24 cellular contexts compared by ENCODE assay signal in genomic region chr7:92670204-92670851, GRCh38.
DNase-seq lines count a peak whose midpoint lies in the region; ATAC-seq and TF ChIP-seq lines count a peak whose summit lies in the region.
"Had no signal": no experiment of that assay in that cellular context is flagged by ENCODE, and none has a peak within 500 bp of the region (broad histone marks: within the 10 kb centered on the region; RNA-seq: fewer than 3 reads in every experiment).

No MANE protein-coding gene starts in this region.

- no peaks in the 10 kb centered on the region for H3K27me3 Mint-ChIP-seq in stimulated activated naive CD8-positive, alpha-beta T cell treated with anti-CD3 and anti-CD28 coated beads, Interleukin-15, Interleukin-2, amounts not matched to agents 100 ng/mL and 50 ng/mL, for 24 hours
- no peaks in the 10 kb centered on the region for H3K27me3 Mint-ChIP-seq in activated CD4-positive, alpha-beta memory T cell treated with anti-CD3 and anti-CD28 coated beads, Interleukin-2, amount 10 ng/mL, durations not matched to agents 7 days and 5 days
- H3K27me3 Mint-ChIP-seq: CD4-positive, CD25-positive, alpha-beta regulatory T cell; IgD-negative memory B cell had no signal

- no peak for ATAC-seq in stimulated activated naive CD8-positive, alpha-beta T cell treated with anti-CD3 and anti-CD28 coated beads, Interleukin-15, Interleukin-2, amounts not matched to agents 100 U/mL and 50 U/mL, for 24 hours
- ATAC-seq: activated CD4-positive, CD25-positive, alpha-beta regulatory T cell treated with anti-CD3 and anti-CD28 coated beads, Interleukin-2, amount 50 U/mL, for 24 hours; upper lobe of right lung had no signal

- no peak for TF ChIP-seq CTCF in stomach (IDR thresholded peaks at IDR 0.05)

- no peak for TF ChIP-seq POLR2A in stomach (IDR thresholded peaks at IDR 0.05)

- 33 to 71% (median 55%) methylated on average over 2 of the region's 2 CpGs for WGBS in stomach, 5 donors

- H3K4me3 ChIP-seq in stomach, result no peak overlapping the region
- no peak overlapping the region for H3K4me3 ChIP-seq in SJCRH30
- H3K4me3 ChIP-seq in effector memory CD4-positive, alpha-beta T cell (ENCODE audit: insufficient read depth, low read depth, low read length, poor library complexity, severe bottlenecking), result no peak overlapping the region
- H3K4me3 ChIP-seq: upper lobe of right lung had no signal

- no peak for TF ChIP-seq EP300 in stomach (IDR thresholded peaks at IDR 0.05)

- peaks cover 66% of the 10 kb centered on the region for H3K4me1 Mint-ChIP-seq in stimulated activated naive CD8-positive, alpha-beta T cell treated with anti-CD3 and anti-CD28 coated beads, Interleukin-15, Interleukin-2, amounts not matched to agents 100 ng/mL and 50 ng/mL, for 24 hours (ENCODE audit: low read depth)
- H3K4me1 Mint-ChIP-seq in activated CD4-positive, alpha-beta memory T cell treated with anti-CD3 and anti-CD28 coated beads, Interleukin-2, amount 10 ng/mL, durations not matched to agents 7 days and 5 days, result peaks cover 67% of the 10 kb centered on the region

- DNase-seq in stimulated activated naive CD8-positive, alpha-beta T cell treated with anti-CD3 and anti-CD28 coated beads, Interleukin-15, Interleukin-2, amounts not matched to agents 100 U/mL and 50 U/mL, for 24 hours, result no peak
- no peak for DNase-seq in activated CD4-positive, alpha-beta memory T cell treated with anti-CD3 and anti-CD28 coated beads, Interleukin-2, amount 10 ng/mL, durations not matched to agents 7 days and 5 days
- DNase-seq in epithelial cell of prostate (ENCODE audit: low read depth, low spot score), result no peak
- no peak for DNase-seq in stomach
- no peak for DNase-seq in NCI-H524 (lab: John Stamatoyannopoulos, UW)
- DNase-seq in SJCRH30, result no peak
- DNase-seq in effector memory CD4-positive, alpha-beta T cell, result no peak
- DNase-seq: activated effector memory CD4-positive, alpha-beta T cell treated with anti-CD3 and anti-CD28 coated beads, Interleukin-2, amount 50 U/mL, for 16 hours; anterior cingulate cortex; CD4-positive, CD25-positive, alpha-beta regulatory T cell; central memory CD4-positive, alpha-beta T cell; DMS 273 treated with DMSO at 0.1 percent for 48 hours; GDM1; head of caudate nucleus; mesenchymal stem cell; NCI-H1417; NCI-H2081 treated with DMSO at 0.1 percent for 48 hours; NCI-H345; stimulated activated CD8-positive, alpha-beta memory T cell treated with anti-CD3 and anti-CD28 coated beads, Interleukin-4, amount 100 ng/mL, for 48 hours; substantia nigra; upper lobe of right lung had no signal

- peak overlapping the region; percentile 69 for H3K27ac Mint-ChIP-seq in stimulated activated naive CD8-positive, alpha-beta T cell treated with anti-CD3 and anti-CD28 coated beads, Interleukin-15, Interleukin-2, amounts not matched to agents 100 ng/mL and 50 ng/mL, for 24 hours
- peak overlapping the region; percentile 27 for H3K27ac Mint-ChIP-seq in activated CD4-positive, alpha-beta memory T cell treated with anti-CD3 and anti-CD28 coated beads, Interleukin-2, amount 10 ng/mL, durations not matched to agents 7 days and 5 days
- H3K27ac Mint-ChIP-seq: CD4-positive, CD25-positive, alpha-beta regulatory T cell; IgD-negative memory B cell had no signal

- peaks cover 0 to 7% (median 0%) of the 10 kb centered on the region in 4 donors for H3K36me3 ChIP-seq in stomach
- H3K36me3 ChIP-seq in SJCRH30, result peaks cover 77% of the 10 kb centered on the region
- H3K36me3 ChIP-seq in effector memory CD4-positive, alpha-beta T cell (ENCODE audit: control insufficient read depth, insufficient read depth, low read length), result no peaks in the 10 kb centered on the region

- H3K4me1 ChIP-seq in stomach (peaks cover 0 to 38% (median 9%) of the 10 kb centered on the region in 4 donors), SJCRH30 (no peaks in the 10 kb centered on the region)
- H3K4me1 ChIP-seq in effector memory CD4-positive, alpha-beta T cell (ENCODE audit: control insufficient read depth, insufficient read depth, low read length, poor library complexity, severe bottlenecking), result no peaks in the 10 kb centered on the region
- H3K4me1 ChIP-seq: upper lobe of right lung had no signal

- H3K9me3 ChIP-seq in stomach, result no peaks in the 10 kb centered on the region
- no peaks in the 10 kb centered on the region for H3K9me3 ChIP-seq in SJCRH30 (replicated peaks)
- H3K9me3 ChIP-seq in effector memory CD4-positive, alpha-beta T cell (ENCODE audit: control insufficient read depth, low read length), result no peaks in the 10 kb centered on the region
- H3K9me3 ChIP-seq: upper lobe of right lung had no signal

- POLR2A ChIA-PET in activated CD4-positive, alpha-beta memory T cell treated with anti-CD3 and anti-CD28 coated beads, Interleukin-2, amount 10 ng/mL, durations not matched to agents 7 days and 5 days (lab: Charles Lee), result no interaction called here

- intact Hi-C loops in stomach (cut with DNase I; ENCODE audit: low total_unique reads), result no loop called here

- peak overlapping the region; percentile 49 for H3K4me3 Mint-ChIP-seq in stimulated activated naive CD8-positive, alpha-beta T cell treated with anti-CD3 and anti-CD28 coated beads, Interleukin-15, Interleukin-2, amounts not matched to agents 100 ng/mL and 50 ng/mL, for 24 hours
- peak overlapping the region; percentile 2 for H3K4me3 Mint-ChIP-seq in activated CD4-positive, alpha-beta memory T cell treated with anti-CD3 and anti-CD28 coated beads, Interleukin-2, amount 10 ng/mL, durations not matched to agents 7 days and 5 days
- H3K4me3 Mint-ChIP-seq: CD4-positive, CD25-positive, alpha-beta regulatory T cell; IgD-negative memory B cell had no signal

- H3K27me3 ChIP-seq in stomach (no peaks in the 10 kb centered on the region), SJCRH30 (no peaks in the 10 kb centered on the region)
- H3K27me3 ChIP-seq in effector memory CD4-positive, alpha-beta T cell (replicated peaks; ENCODE audit: control insufficient read depth, insufficient read depth, low read length, poor library complexity, severe bottlenecking), result no peaks in the 10 kb centered on the region
- H3K27me3 ChIP-seq: upper lobe of right lung had no signal

- H3K27ac ChIP-seq in epithelial cell of prostate (peak overlapping the region; percentile 61), stomach (peak overlapping the region in 4 of 5 donors; percentile 4 to 71 (median 46)), SJCRH30 (no peak overlapping the region)
- no peak overlapping the region for H3K27ac ChIP-seq in effector memory CD4-positive, alpha-beta T cell (ENCODE audit: insufficient read depth, low read length, poor library complexity, severe bottlenecking)
- H3K27ac ChIP-seq: upper lobe of right lung had no signal

- H3K36me3 Mint-ChIP-seq in stimulated activated naive CD8-positive, alpha-beta T cell treated with anti-CD3 and anti-CD28 coated beads, Interleukin-15, Interleukin-2, amounts not matched to agents 100 ng/mL and 50 ng/mL, for 24 hours (ENCODE audit: low read depth), result peaks cover 80% of the 10 kb centered on the region
- peaks cover 73% of the 10 kb centered on the region for H3K36me3 Mint-ChIP-seq in activated CD4-positive, alpha-beta memory T cell treated with anti-CD3 and anti-CD28 coated beads, Interleukin-2, amount 10 ng/mL, durations not matched to agents 7 days and 5 days (ENCODE audit: low read depth)

- CTCF ChIA-PET in activated CD4-positive, alpha-beta memory T cell treated with anti-CD3 and anti-CD28 coated beads, Interleukin-2, amount 10 ng/mL, durations not matched to agents 7 days and 5 days (lab: Charles Lee), result no interaction called here

- peaks cover 4% of the 10 kb centered on the region for H3K9me3 Mint-ChIP-seq in stimulated activated naive CD8-positive, alpha-beta T cell treated with anti-CD3 and anti-CD28 coated beads, Interleukin-15, Interleukin-2, amounts not matched to agents 100 ng/mL and 50 ng/mL, for 24 hours
- peaks cover 7% of the 10 kb centered on the region for H3K9me3 Mint-ChIP-seq in activated CD4-positive, alpha-beta memory T cell treated with anti-CD3 and anti-CD28 coated beads, Interleukin-2, amount 10 ng/mL, durations not matched to agents 7 days and 5 days
- H3K9me3 Mint-ChIP-seq: IgD-negative memory B cell had no signal

Comparison
In these comparisons a context has a peak if more than half of its experiments do, and no peak if none do; other contexts are left out.
1. H3K27ac ChIP-seq: peak in epithelial cell of prostate (single experiment) and stomach (4 of 5); none in SJCRH30 (single experiment) and effector memory CD4-positive, alpha-beta T cell (single experiment).